9 cellular contexts compared by ENCODE assay signal in genomic region chr7:127844707-127845331, GRCh38.
A peak's percentile ranks its signal among the peaks of the same experiment; 100 is the strongest.
DNase-seq lines count a peak whose midpoint lies in the region; TF ChIP-seq lines count a peak whose summit lies in the region.
"Had no signal": no experiment of that assay in that cellular context is flagged by ENCODE, and none has a peak within 500 bp of the region (broad histone marks: within the 10 kb centered on the region; RNA-seq: fewer than 3 reads in every experiment).

No MANE protein-coding gene starts in this region.

- in situ Hi-C loops in astrocyte of the spinal cord (cut with HindIII; ENCODE audit: low sequenced_read_pairs), result no loop called here

- TF ChIP-seq CTCF in astrocyte of the spinal cord (IDR thresholded peaks at IDR 0.05; ENCODE audit: low read depth, low read length) (no peak), uterus (IDR thresholded peaks at IDR 0.05) (no peak)

- peaks cover 0 to 11% of the 10 kb centered on the region in 2 donors for H3K4me1 ChIP-seq in uterus
- H3K4me1 ChIP-seq in effector memory CD4-positive, alpha-beta T cell (ENCODE audit: control insufficient read depth, insufficient read depth, low read length, poor library complexity, severe bottlenecking), result no peaks in the 10 kb centered on the region

- no peaks in the 10 kb centered on the region for H3K9me3 ChIP-seq in uterus
- H3K9me3 ChIP-seq in effector memory CD4-positive, alpha-beta T cell (ENCODE audit: control insufficient read depth, low read length), result no peaks in the 10 kb centered on the region

- H3K27me3 ChIP-seq in uterus, result no peaks in the 10 kb centered on the region
- no peaks in the 10 kb centered on the region for H3K27me3 ChIP-seq in effector memory CD4-positive, alpha-beta T cell (replicated peaks; ENCODE audit: control insufficient read depth, insufficient read depth, low read length, poor library complexity, severe bottlenecking)

- intact Hi-C loops in uterus (cut with DNase I; ENCODE audit: low total_unique reads), result no loop called here

- H3K4me3 ChIP-seq in astrocyte of the spinal cord (ENCODE audit: low read depth, low read length) (no peak overlapping the region), uterus (no peak overlapping the region)
- no peak overlapping the region for H3K4me3 ChIP-seq in effector memory CD4-positive, alpha-beta T cell (ENCODE audit: insufficient read depth, low read depth, low read length, poor library complexity, severe bottlenecking)

- peak overlapping the region; percentile 17 to 53 for H3K27ac ChIP-seq in uterus
- no peak overlapping the region for H3K27ac ChIP-seq in effector memory CD4-positive, alpha-beta T cell (ENCODE audit: insufficient read depth, low read length, poor library complexity, severe bottlenecking)

- H3K36me3 ChIP-seq in uterus, result no peaks in the 10 kb centered on the region
- peaks cover 3% of the 10 kb centered on the region for H3K36me3 ChIP-seq in effector memory CD4-positive, alpha-beta T cell (ENCODE audit: control insufficient read depth, insufficient read depth, low read length)

- peak; percentile 20 for DNase-seq in NCI-H146 (lab: John Stamatoyannopoulos, UW)
- no peak for DNase-seq in NCI-H146 treated with DMSO at 0.1 percent for 48 hours (lab: John Stamatoyannopoulos, UW; ENCODE audit: unreplicated experiment)
- peak; percentile 47 for DNase-seq in astrocyte of the spinal cord (ENCODE audit: low read depth, low spot score)
- peak; percentile 62 for DNase-seq in kidney glomerular epithelial cell (lab: John Stamatoyannopoulos, UW)
- peak; percentile 47 to 48 for DNase-seq in uterus
- DNase-seq in effector memory CD4-positive, alpha-beta T cell, result no peak
- DNase-seq in epidermal melanocyte (ENCODE audit: insufficient read length, low spot score), result no peak
- DNase-seq in MV-4-11 (lab: John Stamatoyannopoulos, UW), result no peak
- DNase-seq: activated CD4-positive, alpha-beta T cell treated with anti-CD3 and anti-CD28 coated beads for 1 hour had no signal

- no peak for TF ChIP-seq POLR2A in uterus (IDR thresholded peaks at IDR 0.05)

Comparison
In these comparisons a context has a peak if more than half of its experiments do, and no peak if none do; other contexts are left out.
1. DNase-seq: peak in NCI-H146 (single experiment), astrocyte of the spinal cord (single experiment), kidney glomerular epithelial cell (single experiment) and uterus (2 of 2); none in NCI-H146 treated with DMSO at 0.1 percent for 48 hours (single experiment), effector memory CD4-positive, alpha-beta T cell (0 of 3), epidermal melanocyte (single experiment) and MV-4-11 (single experiment).